Comparison of ENCODE assay signal across 19 cellular contexts in genomic region chr17:78230996-78231931, GRCh38. TPM values are rescaled to one million over a fixed set of nuclear protein-coding genes. Genes with fewer than 3 reads are reported as not detected.
DNase-seq lines count a peak whose midpoint lies in the region; ATAC-seq, FAIRE-seq and TF ChIP-seq lines count a peak whose summit lies in the region.
"Had no signal": no experiment of that assay in that cellular context is flagged by ENCODE, and none has a peak within 500 bp of the region (broad histone marks: within the 10 kb centered on the region; RNA-seq: fewer than 3 reads in every experiment).

TSS of gene TMEM235 (plus strand) at chr17:78231631. CDS start at chr17:78232024, 393 bp downstream.

- H4K20me1 ChIP-seq in BLaER1 treated with 17β-estradiol and CSF1 and Interleukin-3, amounts not matched to agents 10 nM and 100 nM, result peaks cover 0 to 30% (median 11%) of the 10 kb centered on the region in 11 experiments; a peak in 9 of 22 replicates
- H4K20me1 ChIP-seq in endothelial cell of umbilical vein (replicated peaks; ENCODE audit: control insufficient read depth, extremely low read depth, insufficient read depth, low read length), result no peaks in the 10 kb centered on the region

- H3K4me1 Mint-ChIP-seq in neural crest cell, result no peaks in the 10 kb centered on the region

- peak within 1 kb of the TSS; percentile 71 to 96 (median 86) for H3K4me2 ChIP-seq in BLaER1 treated with 17β-estradiol and CSF1 and Interleukin-3, amounts not matched to agents 10 nM and 100 nM
- no peak within 1 kb of the TSS for H3K4me2 ChIP-seq in endothelial cell of umbilical vein (ENCODE audit: insufficient read depth, low read length)

- WGBS in adrenal gland, 4 donors, result 21 to 64% (median 35%) methylated on average over 10 to 50 of the region's 51 CpGs

- no peak for FAIRE-seq in endothelial cell of umbilical vein (lab: Jason Lieb, UNC)
- FAIRE-seq: G401.6 had no signal

- POLR2A ChIA-PET in endothelial cell of umbilical vein (lab: Charles Lee), result no interaction called here

- H3K27me3 Mint-ChIP-seq in neural crest cell (ENCODE audit: low read depth), result peaks cover 45% of the 10 kb centered on the region

- peak; percentile 59 for DNase-seq in NB4 (ENCODE audit: low read depth)
- no peak for DNase-seq in endothelial cell of umbilical vein (ENCODE audit: low read depth, low spot score)
- no peak for DNase-seq in neural crest cell (ENCODE audit: low read depth, low spot score)
- no peak for DNase-seq in colonic mucosa
- no peak for DNase-seq in adrenal gland
- DNase-seq in kidney glomerular epithelial cell (lab: John Stamatoyannopoulos, UW), result no peak
- DNase-seq: heart right ventricle, mammary epithelial cell, NCI-H1092, NCI-H446 treated with DMSO at 0.1 percent for 48 hours had no signal

- no peaks in the 10 kb centered on the region for H3K36me3 ChIP-seq in BLaER1 treated with 17β-estradiol and CSF1 and Interleukin-3, amounts not matched to agents 10 nM and 100 nM
- H3K36me3 ChIP-seq in endothelial cell of umbilical vein (ENCODE audit: control insufficient read depth in 2 of 2, extremely low read depth in 1 of 2, insufficient read depth in 2 of 2, low read length in 2 of 2) (no peaks in the 10 kb centered on the region), colonic mucosa (no peaks in the 10 kb centered on the region), adrenal gland (replicated peaks in 1 of 2) (no peaks in the 10 kb centered on the region)
- H3K36me3 ChIP-seq: heart right ventricle had no signal

- CTCF ChIA-PET in endothelial cell of umbilical vein (lab: Charles Lee), result interaction anchor here (1.5 kb wide), 1 partner anchor 19 kb away, joined by 13 read pairs; no protein-coding TSS in a partner anchor

- H3K9ac ChIP-seq in BLaER1 treated with 17β-estradiol and CSF1 and Interleukin-3, amounts not matched to agents 10 nM and 100 nM, result peak within 1 kb of the TSS in 5 of 11 experiments; percentile 43 to 62 (median 54); a peak in 10 of 22 replicates
- H3K9ac ChIP-seq in endothelial cell of umbilical vein (replicated peaks; ENCODE audit: extremely low read depth, insufficient read depth, low read length), result no peak within 1 kb of the TSS
- no peak within 1 kb of the TSS for H3K9ac ChIP-seq in colonic mucosa (ENCODE audit: low read depth in 2 of 2, low read length in 2 of 2)
- H3K9ac ChIP-seq: parathyroid adenoma had no signal

- dilution Hi-C loops in endothelial cell of umbilical vein (cut with MboI; ENCODE audit: extremely low pct_ligation_motif_present, low sequenced_read_pairs), result no loop called here

- peaks cover 22 to 43% (median 38%) of the 10 kb centered on the region in 11 experiments for H3K27me3 ChIP-seq in BLaER1 treated with 17β-estradiol and CSF1 and Interleukin-3, amounts not matched to agents 10 nM and 100 nM
- peaks cover 21 to 25% of the 10 kb centered on the region in 2 experiments for H3K27me3 ChIP-seq in endothelial cell of umbilical vein (ENCODE audit: control insufficient read depth in 2 of 2, insufficient read depth in 2 of 2, low read length in 2 of 2)
- H3K27me3 ChIP-seq in colonic mucosa, result peaks cover 26% of the 10 kb centered on the region
- peaks cover 27% of the 10 kb centered on the region for H3K27me3 ChIP-seq in adrenal gland

- H3K4me3 Mint-ChIP-seq in neural crest cell, result peak within 1 kb of the TSS; percentile 6
- H3K4me3 Mint-ChIP-seq: activated CD4-positive, alpha-beta memory T cell treated with anti-CD3 and anti-CD28 coated beads for 36 hours had no signal

- H3K4me1 ChIP-seq in BLaER1 treated with 17β-estradiol and CSF1 and Interleukin-3, amounts not matched to agents 10 nM and 100 nM, result peaks cover 30 to 81% (median 62%) of the 10 kb centered on the region in 10 experiments
- H3K4me1 ChIP-seq in endothelial cell of umbilical vein (ENCODE audit: control insufficient read depth, extremely low read depth, insufficient read depth, low read length), result peaks cover 15% of the 10 kb centered on the region
- no peaks in the 10 kb centered on the region for H3K4me1 ChIP-seq in colonic mucosa
- H3K4me1 ChIP-seq in adrenal gland (replicated peaks in 1 of 2), result no peaks in the 10 kb centered on the region
- H3K4me1 ChIP-seq: parathyroid adenoma had no signal

- H3K27ac Mint-ChIP-seq in neural crest cell (ENCODE audit: unreplicated experiment), result no peak within 1 kb of the TSS
- H3K27ac Mint-ChIP-seq: activated CD4-positive, alpha-beta memory T cell treated with anti-CD3 and anti-CD28 coated beads for 36 hours; CD4-positive, CD25-positive, alpha-beta regulatory T cell had no signal

- no peak for TF ChIP-seq CTCF in NB4 (IDR thresholded peaks at IDR 0.05; ENCODE audit: low read depth, low read length)
- no peak for TF ChIP-seq CTCF in endothelial cell of umbilical vein (IDR thresholded peaks at IDR 0.05; ENCODE audit: extremely low read depth in 1 of 2, insufficient read depth in 1 of 2, low read depth in 1 of 2, low read length in 2 of 2)
- TF ChIP-seq CTCF in neural crest cell (conservative IDR thresholded peaks at IDR 0.05), result no peak
- TF ChIP-seq CTCF in colonic mucosa (IDR thresholded peaks at IDR 0.05), result no peak
- TF ChIP-seq CTCF in adrenal gland (IDR thresholded peaks at IDR 0.05), result no peak

- peak within 1 kb of the TSS in 9 of 10 experiments; percentile 35 to 63 (median 45); a peak in 17 of 20 replicates for H3K4me3 ChIP-seq in BLaER1 treated with 17β-estradiol and CSF1 and Interleukin-3, amounts not matched to agents 10 nM and 100 nM
- H3K4me3 ChIP-seq in NB4 (ENCODE audit: low read depth, low read length), result no peak within 1 kb of the TSS
- peak within 1 kb of the TSS in 1 of 3 experiments; percentile 15 for H3K4me3 ChIP-seq in endothelial cell of umbilical vein (replicated peaks in 1 of 3; ENCODE audit: insufficient read depth in 1 of 3, low read depth in 1 of 3, low read length in 3 of 3)
- H3K4me3 ChIP-seq in colonic mucosa, result no peak within 1 kb of the TSS
- H3K4me3 ChIP-seq in adrenal gland, result no peak within 1 kb of the TSS
- H3K4me3 ChIP-seq: heart right ventricle had no signal

- H3K9me3 ChIP-seq in BLaER1 treated with 17β-estradiol and CSF1 and Interleukin-3, amounts not matched to agents 10 nM and 100 nM (replicated peaks in 1 of 11), result no peaks in the 10 kb centered on the region
- H3K9me3 ChIP-seq in endothelial cell of umbilical vein (replicated peaks; ENCODE audit: control insufficient read depth, insufficient read depth, low read length) (no peaks in the 10 kb centered on the region), colonic mucosa (no peaks in the 10 kb centered on the region), adrenal gland (replicated peaks in 1 of 3) (no peaks in the 10 kb centered on the region)
- H3K9me3 ChIP-seq: heart right ventricle had no signal

- H3K9me1 ChIP-seq in endothelial cell of umbilical vein (replicated peaks; ENCODE audit: control insufficient read depth, extremely low read depth, insufficient read depth, low read length), result no peaks in the 10 kb centered on the region

- BruUV-seq in endothelial cell of umbilical vein (replicated peaks; lab: Mats Ljungman, UMichigan), result no TSS peak

- H3K36me3 Mint-ChIP-seq in neural crest cell (ENCODE audit: low read depth), result no peaks in the 10 kb centered on the region
- H3K36me3 Mint-ChIP-seq: activated CD4-positive, alpha-beta memory T cell treated with anti-CD3 and anti-CD28 coated beads for 36 hours; CD4-positive, CD25-positive, alpha-beta regulatory T cell had no signal

- H3K9me3 Mint-ChIP-seq in neural crest cell, result no peaks in the 10 kb centered on the region
- H3K9me3 Mint-ChIP-seq: activated CD4-positive, alpha-beta memory T cell treated with anti-CD3 and anti-CD28 coated beads for 36 hours had no signal

- no peaks in the 10 kb centered on the region for H3K79me2 ChIP-seq in endothelial cell of umbilical vein (ENCODE audit: control insufficient read depth, insufficient read depth, low read length)
- H3K79me2 ChIP-seq: parathyroid adenoma had no signal

- H2AFZ ChIP-seq in endothelial cell of umbilical vein (ENCODE audit: low read depth, low read length), result peak within 1 kb of the TSS; percentile 8
- H2AFZ ChIP-seq: parathyroid adenoma had no signal

- ATAC-seq in HG02588 (IDR thresholded peaks at IDR 0.05; ENCODE audit: unreplicated experiment), result no peak

- H3K27ac ChIP-seq in BLaER1 treated with 17β-estradiol and CSF1 and Interleukin-3, amounts not matched to agents 10 nM and 100 nM, result no peak within 1 kb of the TSS
- H3K27ac ChIP-seq in endothelial cell of umbilical vein (ENCODE audit: insufficient read depth, low read depth, low read length) (no peak within 1 kb of the TSS), colonic mucosa (no peak within 1 kb of the TSS), adrenal gland (no peak within 1 kb of the TSS)
- H3K27ac ChIP-seq: epithelial cell of prostate, heart right ventricle, parathyroid adenoma had no signal

- TF ChIP-seq POLR2A in NB4 (IDR thresholded peaks at IDR 0.05; ENCODE audit: extremely low read depth, insufficient read length), result no peak
- TF ChIP-seq POLR2A in endothelial cell of umbilical vein (IDR thresholded peaks at IDR 0.05; ENCODE audit: low read depth, low read length), result no peak
- no peak for TF ChIP-seq POLR2A in adrenal gland (IDR thresholded peaks at IDR 0.05)

- intact Hi-C loops in endothelial cell of umbilical vein (cut with micrococcal nuclease), result no loop called here
- intact Hi-C loops in colonic mucosa (cut with DNase I), result no loop called here
- intact Hi-C loops in adrenal gland (cut with DNase I), result no loop called here

TF ChIP-seq in endothelial cell of umbilical vein, 7 proteins besides CTCF, POLR2A, EP300 and RAD21 (continues in another document):
- TF ChIP-seq JUN (IDR thresholded peaks at IDR 0.05; ENCODE audit: borderline replicate concordance, insufficient read depth, insufficient read length, low read depth), result no peak
- TF ChIP-seq EZH2 (IDR thresholded peaks at IDR 0.05; ENCODE audit: borderline replicate concordance, low read depth, low read length, severe bottlenecking), result peak; percentile 70
- no peak for TF ChIP-seq MYC (IDR thresholded peaks at IDR 0.05; ENCODE audit: low read depth, low read length)
- TF ChIP-seq, protein P1, sequence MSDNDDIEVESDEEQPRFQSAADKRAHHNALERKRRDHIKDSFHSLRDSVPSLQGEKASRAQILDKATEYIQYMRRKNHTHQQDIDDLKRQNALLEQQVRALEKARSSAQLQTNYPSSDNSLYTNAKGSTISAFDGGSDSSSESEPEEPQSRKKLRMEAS (IDR thresholded peaks at IDR 0.05; ENCODE audit: insufficient read depth, insufficient read length), result no peak
- TF ChIP-seq GATA2 (IDR thresholded peaks at IDR 0.05; ENCODE audit: insufficient read depth, insufficient read length, low read depth, low read length), result no peak

RNA-seq across cellular contexts. Expression of gene TMEM235, which starts in this region (rescaled TPM):
- total RNA-seq in endothelial cell of umbilical vein (0.38 TPM in 1 of 2 replicates, not detected in the other), neural crest cell (not detected in 2 replicates), colonic mucosa (not detected), adrenal gland (not detected)
- polyA plus RNA-seq in endothelial cell of umbilical vein (0.04 and 0.18 TPM in 2 replicates), adrenal gland (under 1 TPM in 1 of 3 donors, not detected in 2; 0.07 TPM)
- polyA plus RNA-seq in endothelial cell of umbilical vein (2011; cell fraction: cytosol; rRNA removed), result 0.06 and 0.16 TPM in 2 replicates
- polyA plus RNA-seq in endothelial cell of umbilical vein (2011; cell fraction: nucleus; rRNA removed), result 0.11 and 0.38 TPM in 2 replicates
- not detected in 2 replicates for polyA plus RNA-seq in endothelial cell of umbilical vein (2012)
- not detected in 2 replicates for polyA minus RNA-seq in endothelial cell of umbilical vein
- polyA minus RNA-seq in endothelial cell of umbilical vein (2011; cell fraction: cytosol; rRNA and poly(A)+ RNA removed), result not detected
- polyA minus RNA-seq in endothelial cell of umbilical vein (2011; cell fraction: nucleus; rRNA and poly(A)+ RNA removed), result not detected in 2 replicates
- total RNA-seq: activated CD4-positive, alpha-beta memory T cell treated with anti-CD3 and anti-CD28 coated beads for 36 hours; CD4-positive, CD25-positive, alpha-beta regulatory T cell; H4; heart right ventricle; mammary epithelial cell; RPMI7951 had no signal
- polyA plus RNA-seq: CD4-positive, CD25-positive, alpha-beta regulatory T cell; heart right ventricle; mammary epithelial cell had no signal

Comparison
In these comparisons a context has a peak if more than half of its experiments do, and no peak if none do; other contexts are left out.
1. H3K4me3 ChIP-seq: peak in BLaER1 treated with 17β-estradiol and CSF1 and Interleukin-3, amounts not matched to agents 10 nM and 100 nM (9 of 10); none in NB4 (single experiment), colonic mucosa (single experiment) and adrenal gland (0 of 4).